1 cellular context compared by ENCODE assay signal in genomic region chr1:23557471-23558124, GRCh38.
TF ChIP-seq lines count a peak whose summit lies in the region.

No MANE protein-coding gene starts in this region.

TF ChIP-seq in WTC11, 78 proteins besides CTCF, POLR2A, EP300 and RAD21 (continued from another document):
- TF ChIP-seq TCF7 (CRISPR knock-in tag; IDR thresholded peaks at IDR 0.05; ENCODE audit: low read depth) (no peak), ARID4B (CRISPR knock-in tag; IDR thresholded peaks at IDR 0.05; ENCODE audit: borderline replicate concordance) (no peak), ATF6 (CRISPR knock-in tag; IDR thresholded peaks at IDR 0.05) (no peak), CDX4 (CRISPR knock-in tag; IDR thresholded peaks at IDR 0.05; ENCODE audit: borderline replicate concordance) (no peak), ZNF512 (CRISPR knock-in tag; IDR thresholded peaks at IDR 0.05; ENCODE audit: borderline replicate concordance) (no peak), HMGXB4 (CRISPR knock-in tag; IDR thresholded peaks at IDR 0.05) (no peak), KAT7 (CRISPR knock-in tag; IDR thresholded peaks at IDR 0.05; ENCODE audit: borderline replicate concordance) (no peak), TP53 (CRISPR knock-in tag; IDR thresholded peaks at IDR 0.05) (no peak)
